In genomic region chr9:63703674-63704073, GRCh38 we compare ENCODE assay signal across 8 cellular contexts.
DNase-seq lines count a peak whose midpoint lies in the region; ATAC-seq, FAIRE-seq and TF ChIP-seq lines count a peak whose summit lies in the region.
"Not testable (repeated sequence)": the region's sequence is repeated elsewhere in the genome, so short reads cannot be mapped to it uniquely, and the experiment has no call there.

No MANE protein-coding gene starts in this region.

- not testable (repeated sequence) for H3K27me3 Mint-ChIP-seq in activated CD4-positive, alpha-beta T cell treated with anti-CD3 and anti-CD28 coated beads, Interleukin-2, amount 10 ng/mL, durations not matched to agents 24 days and 14 days

- not testable (repeated sequence) for H3K27ac Mint-ChIP-seq in activated CD4-positive, alpha-beta T cell treated with anti-CD3 and anti-CD28 coated beads, Interleukin-2, amount 10 ng/mL, durations not matched to agents 24 days and 14 days

- not testable (repeated sequence) for TF ChIP-seq POLR2A in upper lobe of left lung (IDR thresholded peaks at IDR 0.05)

- TF ChIP-seq EP300 in upper lobe of left lung (IDR thresholded peaks at IDR 0.05): not testable (repeated sequence)

- H3K36me3 Mint-ChIP-seq in activated CD4-positive, alpha-beta T cell treated with anti-CD3 and anti-CD28 coated beads, Interleukin-2, amount 10 ng/mL, durations not matched to agents 24 days and 14 days (ENCODE audit: low read depth): not testable (repeated sequence)

- not testable (repeated sequence) for FAIRE-seq in bronchial epithelial cell (lab: Jason Lieb, UNC)

- H3K27me3 ChIP-seq in bronchial epithelial cell (ENCODE audit: control insufficient read depth, insufficient read depth, low read length); neuron (ENCODE audit: insufficient read depth, low read length); upper lobe of left lung: not testable (repeated sequence)

- ATAC-seq in Right ventricle myocardium superior (ENCODE audit: poor library complexity); upper lobe of left lung (ENCODE audit: low FRiP score in 2 of 2): not testable (repeated sequence)

- not testable (repeated sequence) for H3K4me3 Mint-ChIP-seq in activated CD4-positive, alpha-beta T cell treated with anti-CD3 and anti-CD28 coated beads, Interleukin-2, amount 10 ng/mL, durations not matched to agents 24 days and 14 days

- H3K9me3 ChIP-seq in neuron (ENCODE audit: low read length): not testable (repeated sequence)
- peaks cover 0 to 14% (median 0%) of the 10 kb centered on the region in 4 donors for H3K9me3 ChIP-seq in upper lobe of left lung

- not testable (repeated sequence) for H3K36me3 ChIP-seq in bronchial epithelial cell (ENCODE audit: control insufficient read depth, insufficient read depth, low read length); neuron (ENCODE audit: insufficient read depth, low read length); upper lobe of left lung

- not testable (repeated sequence) for H3K4me1 Mint-ChIP-seq in activated CD4-positive, alpha-beta T cell treated with anti-CD3 and anti-CD28 coated beads, Interleukin-2, amount 10 ng/mL, durations not matched to agents 24 days and 14 days

- 66% methylated on average over 32 of the region's 38 CpGs; no CpG with 5 or more reads in 1 of the 2 donors for WGBS in upper lobe of left lung, 2 donors

- peak overlapping the region in 1 of 4 donors; percentile 45 for H3K27ac ChIP-seq in upper lobe of left lung

- not testable (repeated sequence) for H2AFZ ChIP-seq in neuron (ENCODE audit: low read depth, low read length)

- DNase-seq in ELF-1 (ENCODE audit: low read depth, low spot score): peak; percentile 23
- DNase-seq in NCI-H82 (lab: John Stamatoyannopoulos, UW): peak; percentile 34
- peak; percentile 69 for DNase-seq in activated CD4-positive, alpha-beta T cell treated with anti-CD3 and anti-CD28 coated beads, Interleukin-2, amount 10 ng/mL, durations not matched to agents 24 days and 14 days
- peak; percentile 42 for DNase-seq in activated naive CD4-positive, alpha-beta T cell treated with Interleukin-2 at 50 U/mL for 16 hours
- peak; percentile 0 for DNase-seq in bronchial epithelial cell (ENCODE audit: low read depth)
- peak; percentile 72 for DNase-seq in Right ventricle myocardium superior
- DNase-seq in upper lobe of left lung: peak; percentile 45 to 73

- not testable (repeated sequence) for TF ChIP-seq CTCF in bronchial epithelial cell (IDR thresholded peaks at IDR 0.05; ENCODE audit: insufficient read depth, low read length, severe bottlenecking); upper lobe of left lung (IDR thresholded peaks at IDR 0.05)

- H3K4me1 ChIP-seq in neuron (ENCODE audit: insufficient read depth, low read length); upper lobe of left lung: not testable (repeated sequence)

- H3K9me3 Mint-ChIP-seq in activated CD4-positive, alpha-beta T cell treated with anti-CD3 and anti-CD28 coated beads, Interleukin-2, amount 10 ng/mL, durations not matched to agents 24 days and 14 days: not testable (repeated sequence)

- H3K4me3 ChIP-seq in bronchial epithelial cell (ENCODE audit: low read depth, low read length): peak overlapping the region; percentile 10
- H3K4me3 ChIP-seq in neuron (ENCODE audit: low read length): peak overlapping the region; percentile 27
- peak overlapping the region in 1 of 4 donors; percentile 11 for H3K4me3 ChIP-seq in upper lobe of left lung

- intact Hi-C loops in activated CD4-positive, alpha-beta T cell treated with anti-CD3 and anti-CD28 coated beads, Interleukin-2, amount 10 ng/mL, durations not matched to agents 24 days and 14 days (cut with micrococcal nuclease); Right ventricle myocardium superior (cut with DNase I): not testable (repeated sequence)

Comparison
In these comparisons a context has a peak if more than half of its experiments do, and no peak if none do; other contexts are left out.
1. DNase-seq: peak in every context shown above with its lines; median percentile 72 in Right ventricle myocardium superior; 69 in activated CD4-positive, alpha-beta T cell treated with anti-CD3 and anti-CD28 coated beads, Interleukin-2, amount 10 ng/mL, durations not matched to agents 24 days and 14 days; 59 in upper lobe of left lung; 42 in activated naive CD4-positive, alpha-beta T cell treated with Interleukin-2 at 50 U/mL for 16 hours; 34 in NCI-H82; 23 in ELF-1; 0 in bronchial epithelial cell.